In genomic region chr1:91791103-91791502, GRCh38 we compare ENCODE assay signal across 11 cellular contexts.
DNase-seq lines count a peak whose midpoint lies in the region; ATAC-seq and TF ChIP-seq lines count a peak whose summit lies in the region.
"Had no signal": no experiment of that assay in that cellular context is flagged by ENCODE, and none has a peak within 500 bp of the region (broad histone marks: within the 10 kb centered on the region; RNA-seq: fewer than 3 reads in every experiment).

No MANE protein-coding gene starts in this region.

- H3K4me1 Mint-ChIP-seq in naive thymus-derived CD8-positive, alpha-beta T cell, result peaks cover 16 to 43% (median 37%) of the 10 kb centered on the region in 4 donors

- peak overlapping the region in 9 of 10 donors; percentile 9 to 88 (median 75) for H3K27ac Mint-ChIP-seq in naive thymus-derived CD8-positive, alpha-beta T cell

- intact Hi-C loops in dorsolateral prefrontal cortex (cut with DNase I) (no loop called here), Right ventricle myocardium inferior (cut with DNase I) (loop anchor here (10.0 kb wide), 1 partner anchor 94 kb away; the partner anchor contains the start of gene TGFBR3), aorta (cut with DNase I) (no loop called here)

- H3K4me3 Mint-ChIP-seq in naive thymus-derived CD8-positive, alpha-beta T cell, result peak overlapping the region in 8 of 10 donors; percentile 23 to 70 (median 49)

- no peak for TF ChIP-seq CTCF in dorsolateral prefrontal cortex (IDR thresholded peaks at IDR 0.05 in 54 of 56, conservative IDR thresholded peaks at IDR 0.05 in 2 of 56; ENCODE audit: low read depth in 1 of 56, partially characterized antibody in 56 of 56)

- no peaks in the 10 kb centered on the region for H3K9me3 ChIP-seq in aorta (ENCODE audit: control insufficient read depth, low read length)
- H3K9me3 ChIP-seq: lower lobe of right lung had no signal

- H3K36me3 Mint-ChIP-seq in naive thymus-derived CD8-positive, alpha-beta T cell, result peaks cover under 1 to 6% (median 4%) of the 10 kb centered on the region in 3 donors

- H3K27ac ChIP-seq in dorsolateral prefrontal cortex (no peak overlapping the region), aorta (ENCODE audit: low read depth in 1 of 2, low read length in 2 of 2) (no peak overlapping the region)
- H3K27ac ChIP-seq: lower lobe of right lung had no signal

- H3K27me3 Mint-ChIP-seq in naive thymus-derived CD8-positive, alpha-beta T cell, result no peaks in the 10 kb centered on the region

- peaks cover 0 to 1% (median 0%) of the 10 kb centered on the region in 45 donors for H3K27me3 ChIP-seq in dorsolateral prefrontal cortex
- no peaks in the 10 kb centered on the region for H3K27me3 ChIP-seq in aorta (ENCODE audit: control insufficient read depth in 1 of 2, insufficient read depth in 2 of 2, low read length in 1 of 2)

- peaks cover 0 to 2% (median 0%) of the 10 kb centered on the region in 9 donors for H3K9me3 Mint-ChIP-seq in naive thymus-derived CD8-positive, alpha-beta T cell

- POLR2A ChIA-PET in naive thymus-derived CD8-positive, alpha-beta T cell (lab: Charles Lee), result interaction anchor here (0.6 to 1.9 kb wide), 2 partner anchors 14 to 59 kb away, joined by 3 to 11 read pairs; no protein-coding TSS in a partner anchor

- DNase-seq in DMS 273 (lab: John Stamatoyannopoulos, UW; ENCODE audit: unreplicated experiment) (peak; percentile 56), NCI-H1105 treated with DMSO at 0.1 percent for 48 hours (lab: John Stamatoyannopoulos, UW) (peak; percentile 48), SW480 (ENCODE audit: low spot score) (peak; percentile 35), dorsolateral prefrontal cortex (no peak), G401 (ENCODE audit: low spot score) (no peak), Right ventricle myocardium inferior (ENCODE audit: missing footprints) (no peak), aorta (no peak)
- peak in 1 of 10 donors; percentile 13 for DNase-seq in naive thymus-derived CD8-positive, alpha-beta T cell
- DNase-seq: amygdala, lower lobe of right lung had no signal

- H3K4me3 ChIP-seq in dorsolateral prefrontal cortex, result no peak overlapping the region
- H3K4me3 ChIP-seq in aorta (ENCODE audit: low read length in 2 of 2), result no peak overlapping the region
- H3K4me3 ChIP-seq: lower lobe of right lung, smooth muscle cell had no signal

- peak; percentile 25 to 56 for ATAC-seq in naive thymus-derived CD8-positive, alpha-beta T cell
- ATAC-seq in Right ventricle myocardium inferior (no peak), aorta (ENCODE audit: low FRiP score) (no peak)
- ATAC-seq: lower lobe of right lung had no signal

- WGBS in aorta, 2 donors, result 89 to 92% methylated on average over 1 of the region's 1 CpG

- in situ Hi-C loops in G401 (cut with HindIII; ENCODE audit: low sequenced_read_pairs), result no loop called here

- H3K4me1 ChIP-seq in aorta (ENCODE audit: control insufficient read depth in 1 of 2, insufficient read depth in 2 of 2, low read length in 2 of 2), result no peaks in the 10 kb centered on the region

- H3K36me3 ChIP-seq in aorta (ENCODE audit: control insufficient read depth in 1 of 2, insufficient read depth in 2 of 2, low read length in 1 of 2), result no peaks in the 10 kb centered on the region
- H3K36me3 ChIP-seq: lower lobe of right lung had no signal

Comparison
In these comparisons a context has a peak if more than half of its experiments do, and no peak if none do; other contexts are left out.
1. DNase-seq: peak in DMS 273 (single experiment), NCI-H1105 treated with DMSO at 0.1 percent for 48 hours (single experiment) and SW480 (single experiment); none in dorsolateral prefrontal cortex (0 of 10), G401 (single experiment), Right ventricle myocardium inferior (single experiment) and aorta (0 of 2).
2. ATAC-seq: peak in naive thymus-derived CD8-positive, alpha-beta T cell (2 of 2); none in Right ventricle myocardium inferior (single experiment) and aorta (single experiment).